Comparison of ENCODE assay signal across 1 cellular context in genomic region chr12:53010955-53011354, GRCh38.
TF ChIP-seq lines count a peak whose summit lies in the region.

No MANE protein-coding gene starts in this region.

TF ChIP-seq in H1, 55 proteins besides CTCF, POLR2A, EP300 and RAD21:
- TF ChIP-seq NRF1 (IDR thresholded peaks at IDR 0.05; ENCODE audit: low read depth, low read length) (no peak), CHD2 (IDR thresholded peaks at IDR 0.05; ENCODE audit: low read length) (no peak), TAF1 (IDR thresholded peaks at IDR 0.05; ENCODE audit: low read depth, low read length) (no peak), ATF2 (IDR thresholded peaks at IDR 0.05; ENCODE audit: low read length) (no peak), CEBPB (IDR thresholded peaks at IDR 0.05; ENCODE audit: low read depth, low read length) (no peak), SIRT6 (IDR thresholded peaks at IDR 0.05; ENCODE audit: low read length) (no peak), SIX5 (IDR thresholded peaks at IDR 0.05; ENCODE audit: low read depth, low read length) (no peak), TCF12 (IDR thresholded peaks at IDR 0.05; ENCODE audit: low read depth, low read length) (no peak), RNF2 (IDR thresholded peaks at IDR 0.05; ENCODE audit: borderline replicate concordance, low read depth, low read length, missing control alignments, poor library complexity, severe bottlenecking) (no peak), KDM5A (IDR thresholded peaks at IDR 0.05; ENCODE audit: low read length) (no peak)
- TF ChIP-seq, protein P1, sequence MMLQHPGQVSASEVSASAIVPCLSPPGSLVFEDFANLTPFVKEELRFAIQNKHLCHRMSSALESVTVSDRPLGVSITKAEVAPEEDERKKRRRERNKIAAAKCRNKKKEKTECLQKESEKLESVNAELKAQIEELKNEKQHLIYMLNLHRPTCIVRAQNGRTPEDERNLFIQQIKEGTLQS (IDR thresholded peaks at IDR 0.05; ENCODE audit: insufficient read depth, low read depth, low read length), result no peak
- TF ChIP-seq, protein P2, sequence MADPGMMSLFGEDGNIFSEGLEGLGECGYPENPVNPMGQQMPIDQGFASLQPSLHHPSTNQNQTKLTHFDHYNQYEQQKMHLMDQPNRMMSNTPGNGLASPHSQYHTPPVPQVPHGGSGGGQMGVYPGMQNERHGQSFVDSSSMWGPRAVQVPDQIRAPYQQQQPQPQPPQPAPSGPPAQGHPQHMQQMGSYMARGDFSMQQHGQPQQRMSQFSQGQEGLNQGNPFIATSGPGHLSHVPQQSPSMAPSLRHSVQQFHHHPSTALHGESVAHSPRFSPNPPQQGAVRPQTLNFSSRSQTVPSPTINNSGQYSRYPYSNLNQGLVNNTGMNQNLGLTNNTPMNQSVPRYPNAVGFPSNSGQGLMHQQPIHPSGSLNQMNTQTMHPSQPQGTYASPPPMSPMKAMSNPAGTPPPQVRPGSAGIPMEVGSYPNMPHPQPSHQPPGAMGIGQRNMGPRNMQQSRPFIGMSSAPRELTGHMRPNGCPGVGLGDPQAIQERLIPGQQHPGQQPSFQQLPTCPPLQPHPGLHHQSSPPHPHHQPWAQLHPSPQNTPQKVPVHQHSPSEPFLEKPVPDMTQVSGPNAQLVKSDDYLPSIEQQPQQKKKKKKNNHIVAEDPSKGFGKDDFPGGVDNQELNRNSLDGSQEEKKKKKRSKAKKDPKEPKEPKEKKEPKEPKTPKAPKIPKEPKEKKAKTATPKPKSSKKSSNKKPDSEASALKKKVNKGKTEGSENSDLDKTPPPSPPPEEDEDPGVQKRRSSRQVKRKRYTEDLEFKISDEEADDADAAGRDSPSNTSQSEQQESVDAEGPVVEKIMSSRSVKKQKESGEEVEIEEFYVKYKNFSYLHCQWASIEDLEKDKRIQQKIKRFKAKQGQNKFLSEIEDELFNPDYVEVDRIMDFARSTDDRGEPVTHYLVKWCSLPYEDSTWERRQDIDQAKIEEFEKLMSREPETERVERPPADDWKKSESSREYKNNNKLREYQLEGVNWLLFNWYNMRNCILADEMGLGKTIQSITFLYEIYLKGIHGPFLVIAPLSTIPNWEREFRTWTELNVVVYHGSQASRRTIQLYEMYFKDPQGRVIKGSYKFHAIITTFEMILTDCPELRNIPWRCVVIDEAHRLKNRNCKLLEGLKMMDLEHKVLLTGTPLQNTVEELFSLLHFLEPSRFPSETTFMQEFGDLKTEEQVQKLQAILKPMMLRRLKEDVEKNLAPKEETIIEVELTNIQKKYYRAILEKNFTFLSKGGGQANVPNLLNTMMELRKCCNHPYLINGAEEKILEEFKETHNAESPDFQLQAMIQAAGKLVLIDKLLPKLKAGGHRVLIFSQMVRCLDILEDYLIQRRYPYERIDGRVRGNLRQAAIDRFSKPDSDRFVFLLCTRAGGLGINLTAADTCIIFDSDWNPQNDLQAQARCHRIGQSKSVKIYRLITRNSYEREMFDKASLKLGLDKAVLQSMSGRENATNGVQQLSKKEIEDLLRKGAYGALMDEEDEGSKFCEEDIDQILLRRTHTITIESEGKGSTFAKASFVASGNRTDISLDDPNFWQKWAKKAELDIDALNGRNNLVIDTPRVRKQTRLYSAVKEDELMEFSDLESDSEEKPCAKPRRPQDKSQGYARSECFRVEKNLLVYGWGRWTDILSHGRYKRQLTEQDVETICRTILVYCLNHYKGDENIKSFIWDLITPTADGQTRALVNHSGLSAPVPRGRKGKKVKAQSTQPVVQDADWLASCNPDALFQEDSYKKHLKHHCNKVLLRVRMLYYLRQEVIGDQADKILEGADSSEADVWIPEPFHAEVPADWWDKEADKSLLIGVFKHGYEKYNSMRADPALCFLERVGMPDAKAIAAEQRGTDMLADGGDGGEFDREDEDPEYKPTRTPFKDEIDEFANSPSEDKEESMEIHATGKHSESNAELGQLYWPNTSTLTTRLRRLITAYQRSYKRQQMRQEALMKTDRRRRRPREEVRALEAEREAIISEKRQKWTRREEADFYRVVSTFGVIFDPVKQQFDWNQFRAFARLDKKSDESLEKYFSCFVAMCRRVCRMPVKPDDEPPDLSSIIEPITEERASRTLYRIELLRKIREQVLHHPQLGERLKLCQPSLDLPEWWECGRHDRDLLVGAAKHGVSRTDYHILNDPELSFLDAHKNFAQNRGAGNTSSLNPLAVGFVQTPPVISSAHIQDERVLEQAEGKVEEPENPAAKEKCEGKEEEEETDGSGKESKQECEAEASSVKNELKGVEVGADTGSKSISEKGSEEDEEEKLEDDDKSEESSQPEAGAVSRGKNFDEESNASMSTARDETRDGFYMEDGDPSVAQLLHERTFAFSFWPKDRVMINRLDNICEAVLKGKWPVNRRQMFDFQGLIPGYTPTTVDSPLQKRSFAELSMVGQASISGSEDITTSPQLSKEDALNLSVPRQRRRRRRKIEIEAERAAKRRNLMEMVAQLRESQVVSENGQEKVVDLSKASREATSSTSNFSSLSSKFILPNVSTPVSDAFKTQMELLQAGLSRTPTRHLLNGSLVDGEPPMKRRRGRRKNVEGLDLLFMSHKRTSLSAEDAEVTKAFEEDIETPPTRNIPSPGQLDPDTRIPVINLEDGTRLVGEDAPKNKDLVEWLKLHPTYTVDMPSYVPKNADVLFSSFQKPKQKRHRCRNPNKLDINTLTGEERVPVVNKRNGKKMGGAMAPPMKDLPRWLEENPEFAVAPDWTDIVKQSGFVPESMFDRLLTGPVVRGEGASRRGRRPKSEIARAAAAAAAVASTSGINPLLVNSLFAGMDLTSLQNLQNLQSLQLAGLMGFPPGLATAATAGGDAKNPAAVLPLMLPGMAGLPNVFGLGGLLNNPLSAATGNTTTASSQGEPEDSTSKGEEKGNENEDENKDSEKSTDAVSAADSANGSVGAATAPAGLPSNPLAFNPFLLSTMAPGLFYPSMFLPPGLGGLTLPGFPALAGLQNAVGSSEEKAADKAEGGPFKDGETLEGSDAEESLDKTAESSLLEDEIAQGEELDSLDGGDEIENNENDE (IDR thresholded peaks at IDR 0.05; ENCODE audit: insufficient replicate concordance, low read length), result no peak
